In genomic region chr4:185599151-185599648, GRCh38 we compare ENCODE assay signal across 1 cellular context.
TF ChIP-seq lines count a peak whose summit lies in the region.

No MANE protein-coding gene starts in this region.

TF ChIP-seq in HepG2, 621 proteins besides CTCF, POLR2A, EP300 and RAD21:
- TF ChIP-seq MLXIP (CRISPR knock-in tag; IDR thresholded peaks at IDR 0.05; ENCODE audit: borderline replicate concordance) (no peak), ZNF775 (CRISPR knock-in tag; IDR thresholded peaks at IDR 0.05; ENCODE audit: borderline replicate concordance) (no peak), MXD3 (CRISPR knock-in tag; IDR thresholded peaks at IDR 0.05) (no peak), ZNF83 (CRISPR knock-in tag; IDR thresholded peaks at IDR 0.05; ENCODE audit: borderline replicate concordance) (no peak), NFRKB (IDR thresholded peaks at IDR 0.05) (no peak), KLF9 (CRISPR knock-in tag; IDR thresholded peaks at IDR 0.05; ENCODE audit: low read depth) (no peak), GLI4 (CRISPR knock-in tag; IDR thresholded peaks at IDR 0.05; ENCODE audit: borderline replicate concordance) (no peak)
